1 cellular context compared by ENCODE assay signal in genomic region chr14:23013056-23014054, GRCh38.
TF ChIP-seq lines count a peak whose summit lies in the region.

No MANE protein-coding gene starts in this region.

TF ChIP-seq in HepG2, 621 proteins besides CTCF, POLR2A, EP300 and RAD21 (continued from another document):
- no peak for TF ChIP-seq PLSCR1 (CRISPR knock-in tag; IDR thresholded peaks at IDR 0.05; ENCODE audit: borderline replicate concordance)
- no peak for TF ChIP-seq PRDM4 (CRISPR knock-in tag; IDR thresholded peaks at IDR 0.05; ENCODE audit: borderline replicate concordance)
- TF ChIP-seq ZSCAN22 (CRISPR knock-in tag; IDR thresholded peaks at IDR 0.05): no peak
- TF ChIP-seq E2F1 (CRISPR knock-in tag; IDR thresholded peaks at IDR 0.05): no peak
- TF ChIP-seq ZNF251 (CRISPR knock-in tag; IDR thresholded peaks at IDR 0.05): no peak
- no peak for TF ChIP-seq ZNF232 (CRISPR knock-in tag; IDR thresholded peaks at IDR 0.05; ENCODE audit: borderline replicate concordance)
- no peak for TF ChIP-seq ZNF382 (CRISPR knock-in tag; IDR thresholded peaks at IDR 0.05; ENCODE audit: borderline replicate concordance)
- no peak for TF ChIP-seq ZNF607 (CRISPR knock-in tag; IDR thresholded peaks at IDR 0.05; ENCODE audit: borderline replicate concordance)
- TF ChIP-seq ZEB1 (IDR thresholded peaks at IDR 0.05; ENCODE audit: insufficient replicate concordance, low read depth): no peak
- TF ChIP-seq MTERF4 (CRISPR knock-in tag; IDR thresholded peaks at IDR 0.05): no peak
- no peak for TF ChIP-seq ZNF558 (CRISPR knock-in tag; IDR thresholded peaks at IDR 0.05; ENCODE audit: borderline replicate concordance)
- no peak; the same call in 1 of the 2 replicates for TF ChIP-seq PHF21A (CRISPR knock-in tag; IDR thresholded peaks at IDR 0.05)
- no peak for TF ChIP-seq ZNF207 (IDR thresholded peaks at IDR 0.05; ENCODE audit: borderline replicate concordance)
- TF ChIP-seq ZNF678 (CRISPR knock-in tag; IDR thresholded peaks at IDR 0.05): no peak
- TF ChIP-seq ETS1 (CRISPR knock-in tag; IDR thresholded peaks at IDR 0.05): 0 out of 2 replicates have a peak, but pooled peaks have one; percentile 46
- no peak for TF ChIP-seq HDAC1 (CRISPR knock-in tag; IDR thresholded peaks at IDR 0.05)
- no peak for TF ChIP-seq EEA1 (CRISPR knock-in tag; IDR thresholded peaks at IDR 0.05; ENCODE audit: borderline replicate concordance)
- TF ChIP-seq SP4 (CRISPR knock-in tag; IDR thresholded peaks at IDR 0.05): no peak
- no peak for TF ChIP-seq ZBTB21 (CRISPR knock-in tag; IDR thresholded peaks at IDR 0.05)
- no peak for TF ChIP-seq ZNF879 (CRISPR knock-in tag; IDR thresholded peaks at IDR 0.05)
- no peak for TF ChIP-seq BCL3 (CRISPR knock-in tag; IDR thresholded peaks at IDR 0.05)
- no peak for TF ChIP-seq POGK (CRISPR knock-in tag; conservative IDR thresholded peaks at IDR 0.05)
- no peak for TF ChIP-seq ZFP91 (CRISPR knock-in tag; IDR thresholded peaks at IDR 0.05; ENCODE audit: borderline replicate concordance)
- no peak for TF ChIP-seq IKZF1 (IDR thresholded peaks at IDR 0.05)
- TF ChIP-seq JDP2 (CRISPR knock-in tag; IDR thresholded peaks at IDR 0.05; ENCODE audit: borderline replicate concordance): no peak
- no peak for TF ChIP-seq HNRNPH1 (optimal IDR thresholded peaks at IDR 0.05; ENCODE audit: low read depth, low read length)
- TF ChIP-seq ZNF768 (CRISPR knock-in tag; IDR thresholded peaks at IDR 0.05): no peak
- TF ChIP-seq ZNF496 (CRISPR knock-in tag; IDR thresholded peaks at IDR 0.05; ENCODE audit: insufficient replicate concordance): no peak
- no peak for TF ChIP-seq SAP130 (CRISPR knock-in tag; IDR thresholded peaks at IDR 0.05; ENCODE audit: low read depth)
- no peak for TF ChIP-seq LCORL (IDR thresholded peaks at IDR 0.05)
- 0 out of 2 replicates have a peak, but pooled peaks have one; percentile 21 for TF ChIP-seq LCORL (CRISPR knock-in tag; IDR thresholded peaks at IDR 0.05)
- TF ChIP-seq GPBP1L1 (CRISPR knock-in tag; IDR thresholded peaks at IDR 0.05): no peak
- TF ChIP-seq ZNF772 (CRISPR knock-in tag; IDR thresholded peaks at IDR 0.05): no peak
- TF ChIP-seq MIER3 (CRISPR knock-in tag; IDR thresholded peaks at IDR 0.05; ENCODE audit: borderline replicate concordance): no peak
- TF ChIP-seq SP140L (CRISPR knock-in tag; IDR thresholded peaks at IDR 0.05; ENCODE audit: borderline replicate concordance): no peak
- no peak for TF ChIP-seq ZMYM4 (CRISPR knock-in tag; IDR thresholded peaks at IDR 0.05)
- no peak for TF ChIP-seq ZNF205 (CRISPR knock-in tag; IDR thresholded peaks at IDR 0.05)
- no peak for TF ChIP-seq ZNF746 (CRISPR knock-in tag; IDR thresholded peaks at IDR 0.05)
- no peak for TF ChIP-seq DNMT1 (CRISPR knock-in tag; IDR thresholded peaks at IDR 0.05)
- no peak for TF ChIP-seq ZNF569 (CRISPR knock-in tag; IDR thresholded peaks at IDR 0.05; ENCODE audit: borderline replicate concordance)
- TF ChIP-seq ZNF597 (CRISPR knock-in tag; IDR thresholded peaks at IDR 0.05): no peak
- TF ChIP-seq ZFP1 (CRISPR knock-in tag; IDR thresholded peaks at IDR 0.05): no peak
